In genomic region chr4:110049951-110050925, GRCh38 we compare ENCODE assay signal across 9 cellular contexts.
A peak's percentile ranks its signal among the peaks of the same experiment; 100 is the strongest.
DNase-seq lines count a peak whose midpoint lies in the region; ATAC-seq and TF ChIP-seq lines count a peak whose summit lies in the region.
"Had no signal": no experiment of that assay in that cellular context is flagged by ENCODE, and none has a peak within 500 bp of the region (broad histone marks: within the 10 kb centered on the region; RNA-seq: fewer than 3 reads in every experiment).

No MANE protein-coding gene starts in this region.

- DNase-seq in activated gamma-delta T cell treated with Interleukin-2 at 50 U/mL for 16 hours (peak; percentile 58), activated gamma-delta T cell (lab: John Stamatoyannopoulos, UW) (no peak), T-helper 9 cell (peak; percentile 25), breast epithelium (ENCODE audit: low spot score in 2 of 2) (no peak), left colon (peak in 1 of 2 donors; percentile 39)
- DNase-seq in stimulated activated CD4-positive, alpha-beta T cell treated with anti-CD3 and anti-CD28 coated beads, TNF-alpha, amount 100 ng/mL, for 1 hour (ENCODE audit: low read depth in 3 of 3, low spot score in 1 of 3) = peak in 2 of 3 donors; percentile 5 to 22

- H3K27me3 ChIP-seq in breast epithelium = no peaks in the 10 kb centered on the region

- intact Hi-C loops in breast epithelium (cut with DNase I; ENCODE audit: low total_unique reads) (no loop called here), left colon (cut with DNase I, micrococcal nuclease) (loop anchor here in 1 of 2 donors (5.0 kb wide), 1 partner anchor 162 kb away; no protein-coding TSS in a partner anchor)

- TF ChIP-seq CTCF in breast epithelium (IDR thresholded peaks at IDR 0.05) = peak; percentile 52 to 63 (median 59)

- peak; percentile 51 for ATAC-seq in left colon
- no peak for ATAC-seq in GM18873 (IDR thresholded peaks at IDR 0.05; ENCODE audit: low FRiP score, unreplicated experiment)
- ATAC-seq: right cardiac atrium had no signal

- H3K4me3 ChIP-seq in breast epithelium = no peak overlapping the region

- no peak overlapping the region for H3K27ac ChIP-seq in breast epithelium

- TF ChIP-seq RAD21 in Ishikawa (IDR thresholded peaks at IDR 0.05; ENCODE audit: low read depth) = peak; percentile 78

- H3K9me3 ChIP-seq in breast epithelium = no peaks in the 10 kb centered on the region

- TF ChIP-seq POLR2A in breast epithelium (IDR thresholded peaks at IDR 0.05) = no peak

- no peaks in the 10 kb centered on the region for H3K36me3 ChIP-seq in breast epithelium

- no peak for TF ChIP-seq EP300 in Ishikawa (IDR thresholded peaks at IDR 0.05; ENCODE audit: borderline replicate concordance)

- H3K4me1 ChIP-seq in breast epithelium = no peaks in the 10 kb centered on the region

TF ChIP-seq in Ishikawa, 13 proteins besides CTCF, POLR2A, EP300 and RAD21:
- TF ChIP-seq EGR1 (IDR thresholded peaks at IDR 0.05) = no peak
- no peak for TF ChIP-seq TEAD4 (IDR thresholded peaks at IDR 0.05)
- TF ChIP-seq REST (IDR thresholded peaks at IDR 0.05; ENCODE audit: low read depth) = no peak
- no peak for TF ChIP-seq FOXM1 (IDR thresholded peaks at IDR 0.05; ENCODE audit: borderline replicate concordance, low read depth)
- no peak for TF ChIP-seq USF1 (IDR thresholded peaks at IDR 0.05)
- TF ChIP-seq CREB1 (IDR thresholded peaks at IDR 0.05; ENCODE audit: low read depth) = no peak
- no peak for TF ChIP-seq CEBPB (IDR thresholded peaks at IDR 0.05)
- no peak for TF ChIP-seq NFIC (IDR thresholded peaks at IDR 0.05)
- no peak for TF ChIP-seq TCF12 (IDR thresholded peaks at IDR 0.05; ENCODE audit: low read depth)
- no peak for TF ChIP-seq MAX (IDR thresholded peaks at IDR 0.05)
- no peak for TF ChIP-seq TAF1 (IDR thresholded peaks at IDR 0.05; ENCODE audit: low read depth)
- no peak for TF ChIP-seq YY1 (IDR thresholded peaks at IDR 0.05; ENCODE audit: low read depth)
- TF ChIP-seq ZBTB7A (IDR thresholded peaks at IDR 0.05; ENCODE audit: low read depth) = no peak
TF ChIP-seq in Ishikawa: peak in this region for 0.

Comparison
In these comparisons a context has a peak if more than half of its experiments do, and no peak if none do; other contexts are left out.
1. DNase-seq: peak in activated gamma-delta T cell treated with Interleukin-2 at 50 U/mL for 16 hours (single experiment), T-helper 9 cell (single experiment) and stimulated activated CD4-positive, alpha-beta T cell treated with anti-CD3 and anti-CD28 coated beads, TNF-alpha, amount 100 ng/mL, for 1 hour (2 of 3); none in activated gamma-delta T cell (single experiment) and breast epithelium (0 of 2).